ENCODE assay signal across 1 cellular context in genomic region chr2:62306751-62307468, GRCh38.
TF ChIP-seq lines count a peak whose summit lies in the region.

No MANE protein-coding gene starts in this region.

TF ChIP-seq in GM23338, 12 proteins besides CTCF, POLR2A, EP300 and RAD21 (continued from another document):
- TF ChIP-seq ZNF462 (CRISPR knock-in tag; IDR thresholded peaks at IDR 0.05): no peak
- no peak for TF ChIP-seq JUNB (IDR thresholded peaks at IDR 0.05; ENCODE audit: unreplicated experiment)
- no peak for TF ChIP-seq ZNF331 (CRISPR knock-in tag; IDR thresholded peaks at IDR 0.05; ENCODE audit: low read depth)
- TF ChIP-seq EZH2phosphoT487 (IDR thresholded peaks at IDR 0.05; ENCODE audit: unreplicated experiment): no peak
